Comparison of ENCODE assay signal across 15 cellular contexts in the genomic region with DNA sequence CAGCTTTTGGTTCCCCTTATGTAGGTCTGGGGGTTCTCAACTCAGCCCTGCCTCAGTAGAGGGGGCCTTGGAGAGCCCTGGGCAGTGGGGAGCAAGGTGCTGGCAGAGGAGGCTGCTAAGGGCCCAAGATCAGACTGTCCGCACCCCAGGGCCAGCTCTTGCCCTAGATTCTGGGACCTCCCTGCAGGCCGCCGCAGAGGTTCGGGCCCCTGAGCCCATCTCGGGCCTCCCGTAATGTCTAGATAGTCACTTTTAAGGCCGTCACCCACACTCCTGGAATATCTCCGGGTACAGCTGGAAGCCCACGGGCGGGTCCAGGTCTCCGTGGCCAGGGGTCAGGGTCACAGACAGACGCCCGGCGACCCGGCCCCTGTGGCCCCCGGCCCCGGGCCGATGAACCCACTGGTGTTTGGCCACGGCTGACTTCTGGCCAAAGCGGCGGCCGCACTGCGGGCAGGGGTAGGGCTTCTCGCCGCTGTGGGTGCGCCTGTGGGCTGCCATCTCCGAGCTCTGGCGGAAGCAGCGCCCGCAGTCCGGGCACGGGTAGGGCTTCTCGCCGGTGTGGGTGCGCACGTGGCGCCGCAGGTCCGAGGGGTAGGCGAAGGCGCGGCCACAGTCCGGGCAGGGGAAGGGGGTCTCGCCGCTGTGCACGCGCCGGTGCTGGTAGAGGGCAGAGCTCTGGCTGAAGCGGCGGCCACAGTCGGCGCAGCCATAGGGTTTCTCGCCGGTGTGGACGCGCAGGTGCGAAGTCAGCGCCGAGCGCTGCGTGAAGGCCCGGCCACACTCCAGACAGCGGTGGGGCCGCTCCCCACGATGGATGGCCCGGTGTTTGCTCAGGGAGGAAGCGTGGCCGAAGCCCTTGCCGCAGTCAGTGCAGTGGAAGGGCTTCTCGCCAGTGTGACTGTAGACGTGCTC.
"Had no signal": no experiment of that assay in that cellular context is flagged by ENCODE, and none has a peak within 500 bp of the region (broad histone marks: within the 10 kb centered on the region; RNA-seq: fewer than 3 reads in every experiment).

No MANE protein-coding gene starts in this region.

- H3K27me3 ChIP-seq: body of pancreas, pancreas, tibial artery, vagina had no signal

- H3K27me3 Mint-ChIP-seq: activated CD4-positive, alpha-beta memory T cell treated with anti-CD3 and anti-CD28 coated beads for 36 hours; dendritic cell treated with granulocyte-macrophage colony-stimulating factor and Interleukin-4, amounts not matched to agents 40 ng/mL and 50 ng/mL, for 4 days had no signal

- H3K4me3 ChIP-seq: body of pancreas, lung, pancreas, skin epidermis, tibial artery, vagina had no signal

- DNase-seq: activated CD4-positive, alpha-beta memory T cell treated with anti-CD3 and anti-CD28 coated beads for 36 hours; activated CD4-positive, CD25-positive, alpha-beta regulatory T cell treated with anti-CD3 and anti-CD28 coated beads, Interleukin-2, amount 50 U/mL, for 72 hours; activated naive CD4-positive, alpha-beta T cell treated with anti-CD3 and anti-CD28 coated beads, Interleukin-2, amount 50 U/mL, for 16 hours; amniotic stem cell; body of pancreas; endodermal cell; left cardiac atrium; midbrain; retina; tibial artery had no signal

- H3K9me3 Mint-ChIP-seq: activated CD4-positive, alpha-beta memory T cell treated with anti-CD3 and anti-CD28 coated beads for 36 hours; dendritic cell treated with granulocyte-macrophage colony-stimulating factor and Interleukin-4, amounts not matched to agents 40 ng/mL and 50 ng/mL, for 4 days; endodermal cell had no signal

- FAIRE-seq: pancreas had no signal

- ATAC-seq: body of pancreas, left cardiac atrium, pancreas had no signal

- H3K27ac ChIP-seq: body of pancreas, pancreas, tibial artery, vagina had no signal

- H3K9me3 ChIP-seq: body of pancreas, pancreas, tibial artery, vagina had no signal
